ENCODE assay signal across 9 cellular contexts in the genomic region with DNA sequence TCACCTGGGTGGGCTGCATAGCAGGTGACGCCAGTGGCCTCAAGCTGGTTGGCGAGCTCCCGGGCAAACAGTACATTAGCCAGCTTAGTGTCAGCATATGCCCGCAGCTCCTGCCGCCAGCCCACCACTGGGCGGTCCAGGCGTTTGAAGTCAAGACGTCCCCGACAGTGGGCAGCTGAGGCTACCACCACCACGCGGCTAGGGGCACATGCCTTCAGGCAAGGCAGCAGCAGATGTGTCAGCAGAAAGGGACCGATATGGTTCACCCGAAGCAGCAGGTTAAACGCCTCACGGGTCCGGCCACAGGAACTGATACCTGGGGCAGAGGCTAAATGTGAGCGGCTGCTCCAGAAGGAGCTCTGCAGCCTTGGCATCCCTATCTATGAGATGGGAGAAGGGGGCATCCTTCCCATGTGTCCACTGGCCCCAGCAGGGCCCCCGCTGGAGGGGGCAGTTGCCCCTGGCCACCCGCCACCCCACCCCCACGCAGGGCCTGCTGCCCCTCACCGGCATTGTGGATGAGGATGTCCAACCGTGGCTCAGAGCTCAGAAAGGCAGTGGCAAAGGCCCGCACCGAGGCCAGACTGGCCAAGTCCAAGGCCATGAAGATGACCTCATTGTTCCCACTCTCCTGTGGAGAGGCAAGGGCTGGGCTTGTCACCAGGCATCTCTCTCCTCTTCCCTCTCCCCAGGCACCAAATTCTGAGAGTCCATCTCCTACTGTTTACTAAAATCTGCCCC. TPM values are rescaled to one million over a fixed set of nuclear protein-coding genes. Genes with fewer than 3 reads are reported as not detected.
DNase-seq lines count a peak whose midpoint lies in the region; ATAC-seq and TF ChIP-seq lines count a peak whose summit lies in the region.
"Had no signal": no experiment of that assay in that cellular context is flagged by ENCODE, and none has a peak within 500 bp of the region (broad histone marks: within the 10 kb centered on the region; RNA-seq: fewer than 3 reads in every experiment).

No MANE protein-coding gene starts in this region.

- peaks cover 45% of the 10 kb centered on the region for H3K36me3 Mint-ChIP-seq in T-helper 1 cell treated with Interleukin-12 subunit alpha and Interleukin-12 subunit beta and Interleukin-4 antibody, amounts not matched to agents 30 μg/mL and 1 μg/mL, for 36 hours (ENCODE audit: low read depth)
- peaks cover 19% of the 10 kb centered on the region for H3K36me3 Mint-ChIP-seq in activated naive CD8-positive, alpha-beta T cell treated with anti-CD3 and anti-CD28 coated beads, Interleukin-2, amount 50 U/mL, for 24 hours (ENCODE audit: low read depth)
- peaks cover 2% of the 10 kb centered on the region for H3K36me3 Mint-ChIP-seq in osteocyte (ENCODE audit: unreplicated experiment)

- peak overlapping the region; percentile 90 for H3K27ac Mint-ChIP-seq in T-helper 1 cell treated with Interleukin-12 subunit alpha and Interleukin-12 subunit beta and Interleukin-4 antibody, amounts not matched to agents 30 μg/mL and 1 μg/mL, for 36 hours
- H3K27ac Mint-ChIP-seq in activated naive CD8-positive, alpha-beta T cell treated with anti-CD3 and anti-CD28 coated beads, Interleukin-2, amount 50 U/mL, for 24 hours, result peak overlapping the region; percentile 88
- no peak overlapping the region for H3K27ac Mint-ChIP-seq in osteocyte (ENCODE audit: unreplicated experiment)

- DNase-seq in T-helper 1 cell, result no peak
- DNase-seq in activated naive CD8-positive, alpha-beta T cell treated with anti-CD3 and anti-CD28 coated beads, Interleukin-2, amount 50 U/mL, for 24 hours, result no peak
- no peak for DNase-seq in osteocyte (ENCODE audit: extremely low spot score, unreplicated experiment)
- DNase-seq: 8988T, NCI-H1092, SIG-M5 had no signal

- H3K4me3 Mint-ChIP-seq in T-helper 1 cell treated with Interleukin-12 subunit alpha and Interleukin-12 subunit beta and Interleukin-4 antibody, amounts not matched to agents 30 μg/mL and 1 μg/mL, for 36 hours, result peak overlapping the region; percentile 93
- peak overlapping the region; percentile 90 for H3K4me3 Mint-ChIP-seq in activated naive CD8-positive, alpha-beta T cell treated with anti-CD3 and anti-CD28 coated beads, Interleukin-2, amount 50 U/mL, for 24 hours
- peak overlapping the region; percentile 84 for H3K4me3 Mint-ChIP-seq in osteocyte (ENCODE audit: unreplicated experiment)

- no peak for ATAC-seq in activated naive CD8-positive, alpha-beta T cell treated with anti-CD3 and anti-CD28 coated beads, Interleukin-2, amount 50 U/mL, for 24 hours
- no peak for ATAC-seq in HG03095 (IDR thresholded peaks at IDR 0.05; ENCODE audit: unreplicated experiment)
- ATAC-seq in HG03571 (IDR thresholded peaks at IDR 0.05; ENCODE audit: unreplicated experiment), result no peak

- no peaks in the 10 kb centered on the region for H3K9me3 Mint-ChIP-seq in T-helper 1 cell treated with Interleukin-12 subunit alpha and Interleukin-12 subunit beta and Interleukin-4 antibody, amounts not matched to agents 30 μg/mL and 1 μg/mL, for 36 hours
- no peaks in the 10 kb centered on the region for H3K9me3 Mint-ChIP-seq in activated naive CD8-positive, alpha-beta T cell treated with anti-CD3 and anti-CD28 coated beads, Interleukin-2, amount 50 U/mL, for 24 hours
- no peaks in the 10 kb centered on the region for H3K9me3 Mint-ChIP-seq in osteocyte (ENCODE audit: unreplicated experiment)

- H3K4me1 Mint-ChIP-seq in T-helper 1 cell treated with Interleukin-12 subunit alpha and Interleukin-12 subunit beta and Interleukin-4 antibody, amounts not matched to agents 30 μg/mL and 1 μg/mL, for 36 hours (ENCODE audit: low read depth), result peaks cover 42% of the 10 kb centered on the region
- H3K4me1 Mint-ChIP-seq in activated naive CD8-positive, alpha-beta T cell treated with anti-CD3 and anti-CD28 coated beads, Interleukin-2, amount 50 U/mL, for 24 hours, result peaks cover 41% of the 10 kb centered on the region
- H3K4me1 Mint-ChIP-seq in osteocyte (ENCODE audit: unreplicated experiment), result peaks cover 34% of the 10 kb centered on the region

- no peak for TF ChIP-seq CTCF in osteocyte (IDR thresholded peaks at IDR 0.05)

- no peaks in the 10 kb centered on the region for H3K27me3 Mint-ChIP-seq in T-helper 1 cell treated with Interleukin-12 subunit alpha and Interleukin-12 subunit beta and Interleukin-4 antibody, amounts not matched to agents 30 μg/mL and 1 μg/mL, for 36 hours (ENCODE audit: low read depth)
- no peaks in the 10 kb centered on the region for H3K27me3 Mint-ChIP-seq in activated naive CD8-positive, alpha-beta T cell treated with anti-CD3 and anti-CD28 coated beads, Interleukin-2, amount 50 U/mL, for 24 hours
- no peaks in the 10 kb centered on the region for H3K27me3 Mint-ChIP-seq in osteocyte (ENCODE audit: unreplicated experiment)

RNA-seq across cellular contexts. Expression of gene DHRS13, which starts 1.7 kb away (rescaled TPM):
- total RNA-seq in osteocyte, result 10.7 and 12.4 TPM in 2 replicates

RNA-seq across cellular contexts. Expression of gene FLOT2, which starts 3.6 kb away (rescaled TPM):
- total RNA-seq in osteocyte, result 95.8 and 104 TPM in 2 replicates

RNA-seq across cellular contexts. Expression of gene ERAL1, which starts 46.3 kb away (rescaled TPM):
- 38.3 and 38.5 TPM in 2 replicates for total RNA-seq in osteocyte

RNA-seq across cellular contexts. Expression of gene PHF12, which starts 50.2 kb away (rescaled TPM):
- 50.3 and 52.8 TPM in 2 replicates for total RNA-seq in osteocyte

RNA-seq across cellular contexts. Expression of gene FAM222B, which starts 58.6 kb away (rescaled TPM):
- total RNA-seq in osteocyte, result 19.4 and 21.2 TPM in 2 replicates
